In genomic region chr15:100310511-100310910, GRCh38 we compare ENCODE assay signal across 16 cellular contexts. TPM values are rescaled to one million over a fixed set of nuclear protein-coding genes. Genes with fewer than 3 reads are reported as not detected.
DNase-seq lines count a peak whose midpoint lies in the region; ATAC-seq and TF ChIP-seq lines count a peak whose summit lies in the region.
"Had no signal": no experiment of that assay in that cellular context is flagged by ENCODE, and none has a peak within 500 bp of the region (broad histone marks: within the 10 kb centered on the region; RNA-seq: fewer than 3 reads in every experiment).

No MANE protein-coding gene starts in this region.

- H3K9ac ChIP-seq in BLaER1 (no peak overlapping the region), trophoblast cell (ENCODE audit: low read length) (peak overlapping the region; percentile 3)

- H2AK5ac ChIP-seq in trophoblast cell (ENCODE audit: low read length), result no peak overlapping the region

- H3K27me3 ChIP-seq in BLaER1 (no peaks in the 10 kb centered on the region), gastroesophageal sphincter (no peaks in the 10 kb centered on the region), trophoblast cell (ENCODE audit: insufficient read depth, low read length) (no peaks in the 10 kb centered on the region)

- H4K20me1 ChIP-seq in BLaER1, result no peaks in the 10 kb centered on the region

- TF ChIP-seq POLR2A in gastroesophageal sphincter (IDR thresholded peaks at IDR 0.05), result no peak

- H2AFZ ChIP-seq in trophoblast cell (ENCODE audit: insufficient read depth, low read length, poor library complexity), result no peak overlapping the region

- no peak overlapping the region for H2BK120ac ChIP-seq in trophoblast cell (ENCODE audit: insufficient read depth, low read length, poor library complexity)

- no peaks in the 10 kb centered on the region for H3K79me2 ChIP-seq in trophoblast cell (ENCODE audit: control insufficient read depth, insufficient read depth, low read length, poor library complexity)

- no peak overlapping the region for H3K14ac ChIP-seq in trophoblast cell (ENCODE audit: low read length)

- DNase-seq in RWPE1 (ENCODE audit: low spot score), result no peak
- DNase-seq in trophoblast cell, result no peak
- no peak for DNase-seq in GM03348 (ENCODE audit: low spot score)
- DNase-seq: CD8-positive, alpha-beta memory T cell; KBM-7; NCI-H1417 treated with DMSO at 0.1 percent for 48 hours; NCI-H2081; NCI-H510A; NCI-H82 had no signal

- no peak overlapping the region for H2BK12ac ChIP-seq in trophoblast cell (ENCODE audit: low read length)

- no peak overlapping the region for H3K23ac ChIP-seq in trophoblast cell (ENCODE audit: low read length)

- POLR2A ChIA-PET in RWPE1 (lab: Yijun Ruan, JAX; ENCODE audit: low non-redundant PET), result no interaction called here

- H3K18ac ChIP-seq in trophoblast cell (ENCODE audit: low read length), result no peak overlapping the region

- TF ChIP-seq EP300 in gastroesophageal sphincter (IDR thresholded peaks at IDR 0.05), result no peak

- H3K27ac ChIP-seq in BLaER1, result no peak overlapping the region
- peak overlapping the region; percentile 89 for H3K27ac ChIP-seq in RWPE1
- H3K27ac ChIP-seq in gastroesophageal sphincter, result peak overlapping the region; percentile 43 to 78 (median 74)
- no peak overlapping the region for H3K27ac ChIP-seq in trophoblast cell (ENCODE audit: low read depth, low read length)

- TF ChIP-seq CTCF in RWPE1 (conservative IDR thresholded peaks at IDR 0.05; ENCODE audit: low read depth) (no peak), gastroesophageal sphincter (IDR thresholded peaks at IDR 0.05) (no peak)

- H4K91ac ChIP-seq in trophoblast cell (ENCODE audit: low read depth, low read length), result no peak overlapping the region

- ATAC-seq in gastroesophageal sphincter (no peak), HG02840 (IDR thresholded peaks at IDR 0.05; ENCODE audit: low FRiP score, unreplicated experiment) (no peak), HG02852 (IDR thresholded peaks at IDR 0.05; ENCODE audit: unreplicated experiment) (no peak), GM18517 (IDR thresholded peaks at IDR 0.05; ENCODE audit: unreplicated experiment) (no peak)

- H3K4me3 ChIP-seq in BLaER1 (no peak overlapping the region), gastroesophageal sphincter (no peak overlapping the region), trophoblast cell (ENCODE audit: low read depth, low read length) (no peak overlapping the region)
- H3K4me3 ChIP-seq: HAP-1 had no signal

- no peak overlapping the region for H2BK5ac ChIP-seq in trophoblast cell (ENCODE audit: low read depth, low read length, poor library complexity)

- CTCF ChIA-PET in RWPE1 (lab: Yijun Ruan, JAX), result interaction anchor here (1.1 kb wide), 1 partner anchor 39 kb away, joined by 3 read pairs; no protein-coding TSS in a partner anchor

- H3K79me1 ChIP-seq in trophoblast cell (ENCODE audit: low read length), result no peaks in the 10 kb centered on the region

- peaks cover 30% of the 10 kb centered on the region for H3K4me1 ChIP-seq in BLaER1
- peaks cover 11 to 52% (median 28%) of the 10 kb centered on the region in 3 donors for H3K4me1 ChIP-seq in gastroesophageal sphincter
- no peaks in the 10 kb centered on the region for H3K4me1 ChIP-seq in trophoblast cell (ENCODE audit: control insufficient read depth in 1 of 2, insufficient read depth in 2 of 2, low read length in 2 of 2)
- H3K4me1 ChIP-seq: HAP-1 had no signal

- H3K9me3 ChIP-seq in BLaER1 (no peaks in the 10 kb centered on the region), gastroesophageal sphincter (peaks cover 0 to 7% (median 0%) of the 10 kb centered on the region in 3 donors), trophoblast cell (ENCODE audit: insufficient read depth, low read depth, low read length) (peaks cover 2% of the 10 kb centered on the region)
- H3K9me3 ChIP-seq: HAP-1 had no signal

- WGBS in gastroesophageal sphincter (ENCODE audit: low coverage in 1 of 2), 2 donors, result 41% methylated on average over 5 of the region's 10 CpGs; no CpG with 5 or more reads in 1 of the 2 donors
- WGBS in trophoblast cell (ENCODE audit: extremely low coverage, insufficient coverage, insufficient read length), result no CpG with 5 or more reads among the region's 10 CpGs

- peak overlapping the region; percentile 62 for H3K4me2 ChIP-seq in BLaER1
- no peak overlapping the region for H3K4me2 ChIP-seq in trophoblast cell (ENCODE audit: low read length)

- no peak overlapping the region for H3K4ac ChIP-seq in trophoblast cell (ENCODE audit: low read depth, low read length)

- H4K12ac ChIP-seq in trophoblast cell (ENCODE audit: low read depth, low read length), result no peak overlapping the region

- H4K8ac ChIP-seq in trophoblast cell (ENCODE audit: low read depth, low read length), result no peak overlapping the region

- H3K36me3 ChIP-seq in BLaER1, result no peaks in the 10 kb centered on the region
- no peaks in the 10 kb centered on the region for H3K36me3 ChIP-seq in gastroesophageal sphincter
- no peaks in the 10 kb centered on the region for H3K36me3 ChIP-seq in trophoblast cell (ENCODE audit: control insufficient read depth in 1 of 2, insufficient read depth in 2 of 2, low read length in 2 of 2)
- H3K36me3 ChIP-seq: HAP-1 had no signal

RNA-seq across cellular contexts. Expression of gene ADAMTS17, which starts 31.3 kb away (rescaled TPM):
- total RNA-seq in gastroesophageal sphincter, result 10 to 100 TPM in 2 of 4 donors, 1 to 10 TPM in 2; 4.9 to 14.0 (median 11.3) TPM
- 0.26 and 0.37 TPM in 2 replicates for polyA plus RNA-seq in trophoblast cell (2013)
- polyA plus RNA-seq: BJ had no signal

Comparison
In these comparisons a context has a peak if more than half of its experiments do, and no peak if none do; other contexts are left out.
1. H3K27ac ChIP-seq: peak in RWPE1 (single experiment) and gastroesophageal sphincter (4 of 4); none in BLaER1 (single experiment) and trophoblast cell (single experiment).